ENCODE assay signal across 9 cellular contexts in genomic region chr6:39530201-39530759, GRCh38.
DNase-seq lines count a peak whose midpoint lies in the region; ATAC-seq, FAIRE-seq and TF ChIP-seq lines count a peak whose summit lies in the region.
"Had no signal": no experiment of that assay in that cellular context is flagged by ENCODE, and none has a peak within 500 bp of the region (broad histone marks: within the 10 kb centered on the region; RNA-seq: fewer than 3 reads in every experiment).

No MANE protein-coding gene starts in this region.

- peak overlapping the region; percentile 39; the same call in 1 of the 2 replicates for H3K4me2 ChIP-seq in GM12878 (ENCODE audit: control insufficient read depth, insufficient read depth)

- H3K4me1 ChIP-seq in ACC112 (ENCODE audit: control insufficient read depth, insufficient read depth, low read length, unreplicated experiment) (peaks cover 3% of the 10 kb centered on the region), GM12878 (ENCODE audit: control insufficient read depth, insufficient read depth, low read length) (peaks cover 9% of the 10 kb centered on the region), thyroid gland (peaks cover 3 to 12% of the 10 kb centered on the region in 2 donors), breast epithelium (peaks cover 0 to 3% of the 10 kb centered on the region in 2 donors)

- H4K20me1 ChIP-seq in GM12878 (ENCODE audit: control insufficient read depth, insufficient read depth): no peaks in the 10 kb centered on the region

- DNase-seq in GM12878 (ENCODE audit: low read depth, low spot score) (peak; percentile 94), thyroid gland (peak; percentile 28 to 56), cerebellar nuclear complex (lab: John Stamatoyannopoulos, UW) (no peak), breast epithelium (ENCODE audit: low spot score in 2 of 2) (no peak), SKM-1 treated with dmso at 0.1 percent for 144 hours (lab: John Stamatoyannopoulos, UW; ENCODE audit: unreplicated experiment) (no peak)

- TF ChIP-seq RAD21 in GM12878 (IDR thresholded peaks at IDR 0.05; ENCODE audit: insufficient read depth, low read depth, low read length): no peak

- in situ Hi-C loops in GM12878 (cut with MboI): no loop called here

- TF ChIP-seq CTCF in GM12878 (IDR thresholded peaks at IDR 0.05 in 2 of 3, conservative IDR thresholded peaks at IDR 0.05 in 1 of 3; ENCODE audit: control insufficient read depth in 2 of 3, extremely low read depth in 1 of 3, insufficient read depth in 1 of 3, low read depth in 3 of 3, low read length in 3 of 3) (no peak), thyroid gland (IDR thresholded peaks at IDR 0.05) (no peak), breast epithelium (IDR thresholded peaks at IDR 0.05) (no peak)

- FAIRE-seq in GM12878 (lab: Jason Lieb, UNC): peak; percentile 95
- FAIRE-seq: colon had no signal

- SMC1A ChIA-PET in GM12878 (lab: Charles Lee; ENCODE audit: uncharacterized antibody, unreplicated experiment): interaction anchor here (0.8 to 3.3 kb wide), 7 partner anchors 63 to 169 kb away, joined by 3 to 19 read pairs (median 3); no protein-coding TSS in a partner anchor

- H3K9ac ChIP-seq in GM12878 (ENCODE audit: control insufficient read depth, insufficient read depth, low read length): no peak overlapping the region

- H3K36me3 ChIP-seq in ACC112 (ENCODE audit: insufficient read depth, low read length) (no peaks in the 10 kb centered on the region), GM12878 (ENCODE audit: control insufficient read depth in 2 of 2, insufficient read depth in 2 of 2, low read length in 1 of 2) (no peaks in the 10 kb centered on the region), thyroid gland (no peaks in the 10 kb centered on the region), breast epithelium (no peaks in the 10 kb centered on the region)

- H3K9me3 ChIP-seq in GM12878 (replicated peaks; ENCODE audit: control insufficient read depth, insufficient read depth, low read length) (peaks cover 2% of the 10 kb centered on the region; the same call in 1 of the 3 replicates), thyroid gland (no peaks in the 10 kb centered on the region), breast epithelium (no peaks in the 10 kb centered on the region)

- POLR2A ChIA-PET in GM12878 (lab: Charles Lee): interaction anchor here (0.7 kb wide), 1 partner anchor 19 kb away, joined by 3 read pairs; no protein-coding TSS in a partner anchor

- no TSS peak for BruUV-seq in GM12878 (replicated peaks; lab: Mats Ljungman, UMichigan)

- peak overlapping the region; percentile 51 for H3K4me3 ChIP-seq in ACC112 (ENCODE audit: low read depth, low read length)
- H3K4me3 ChIP-seq in GM12878: 0 out of 2 replicates have a peak overlapping the region, but pooled peaks have one; percentile 9
- H3K4me3 ChIP-seq in thyroid gland (replicated peaks in 1 of 3): peak overlapping the region in 1 of 3 donors; percentile 28
- peak overlapping the region in 1 of 3 donors; percentile 41 for H3K4me3 ChIP-seq in breast epithelium

- TF ChIP-seq EP300 in GM12878 (IDR thresholded peaks at IDR 0.05; ENCODE audit: borderline replicate concordance in 1 of 2, control insufficient read depth in 1 of 2, low read depth in 2 of 2, low read length in 2 of 2): peak; percentile 84 to 94

- H3K79me2 ChIP-seq in ACC112 (ENCODE audit: control insufficient read depth, insufficient read depth, low read length, unreplicated experiment) (no peaks in the 10 kb centered on the region), GM12878 (ENCODE audit: control insufficient read depth, insufficient read depth, low read length) (no peaks in the 10 kb centered on the region)

- CTCF ChIA-PET in GM12878 (lab: Yijun Ruan, JAX): interaction anchor here (0.8 to 1.2 kb wide), 2 partner anchors 78 to 81 kb away, joined by 3 read pairs; no protein-coding TSS in a partner anchor

- ATAC-seq in GM19025 (IDR thresholded peaks at IDR 0.05; ENCODE audit: low read depth, unreplicated experiment) (peak; percentile 93), HG03095 (IDR thresholded peaks at IDR 0.05; ENCODE audit: unreplicated experiment) (peak; percentile 96), GM12878 (peak; percentile 97)

- H2AFZ ChIP-seq in ACC112 (ENCODE audit: low read length, unreplicated experiment) (peak overlapping the region; percentile 20), GM12878 (ENCODE audit: control insufficient read depth, low read depth, low read length) (peak overlapping the region; percentile 2; the same call in 1 of the 2 replicates)

- RAD21 ChIA-PET in GM12878 (lab: Charles Lee; ENCODE audit: unreplicated experiment): interaction anchor here (1.0 kb wide), 1 partner anchor 85 kb away, joined by 3 read pairs; no protein-coding TSS in a partner anchor

- H3K27ac ChIP-seq in ACC112 (ENCODE audit: low read depth, low read length) (no peak overlapping the region), GM12878 (ENCODE audit: control insufficient read depth, insufficient read depth) (peak overlapping the region; percentile 44; the same call in 1 of the 2 replicates), thyroid gland (peak overlapping the region; percentile 37 to 55 (median 40)), breast epithelium (peak overlapping the region in 1 of 2 donors; percentile 43)

- H3K27me3 ChIP-seq in ACC112 (ENCODE audit: insufficient read depth, low read length) (no peaks in the 10 kb centered on the region), GM12878 (replicated peaks in 1 of 2; ENCODE audit: control insufficient read depth in 2 of 2, insufficient read depth in 2 of 2, low read length in 1 of 2) (no peaks in the 10 kb centered on the region), thyroid gland (no peaks in the 10 kb centered on the region), breast epithelium (no peaks in the 10 kb centered on the region)

- intact Hi-C loops in GM12878 (cut with micrococcal nuclease; ENCODE audit: unreplicated experiment) (loop anchor here (2.0 to 5.0 kb wide), 2 partner anchors 79 to 117 kb away; no protein-coding TSS in a partner anchor), thyroid gland (cut with DNase I) (no loop called here), breast epithelium (cut with DNase I; ENCODE audit: low total_unique reads) (no loop called here)

- WGBS in GM12878 (ENCODE audit: insufficient coverage, insufficient replicate concordance, low lambda C conversion rate, missing lambda C conversion rate): 5% methylated on average over 4 of the region's 4 CpGs
- WGBS in thyroid gland, 2 donors: 12 to 28% methylated on average over 4 of the region's 4 CpGs

- TF ChIP-seq POLR2A in GM12878 (IDR thresholded peaks at IDR 0.05; ENCODE audit: low read depth, low read length): no peak
- TF ChIP-seq POLR2A in thyroid gland (IDR thresholded peaks at IDR 0.05): no peak
- no peak for TF ChIP-seq POLR2A in breast epithelium (IDR thresholded peaks at IDR 0.05)

TF ChIP-seq in GM12878, 131 proteins besides CTCF, POLR2A, EP300 and RAD21 (continues in another document):
- peak; percentile 92 to 95 for TF ChIP-seq IKZF2 (IDR thresholded peaks at IDR 0.05)
- peak; percentile 70 for TF ChIP-seq SMARCA5 (IDR thresholded peaks at IDR 0.05)
- peak; percentile 93 for TF ChIP-seq SKIL (IDR thresholded peaks at IDR 0.05; ENCODE audit: low read depth, poor library complexity, severe bottlenecking)
- no peak; the same call in 1 of the 2 replicates for TF ChIP-seq BACH1 (IDR thresholded peaks at IDR 0.05; ENCODE audit: borderline replicate concordance)
- TF ChIP-seq PAX5 (IDR thresholded peaks at IDR 0.05; ENCODE audit: borderline replicate concordance, low read depth, low read length): peak; percentile 73; the same call in 1 of the 2 replicates
- peak; percentile 62; the same call in 1 of the 2 replicates for TF ChIP-seq ZNF217 (IDR thresholded peaks at IDR 0.05)
- peak; percentile 80 to 98; a peak in 3 of 4 replicates for TF ChIP-seq CEBPB (IDR thresholded peaks at IDR 0.05; ENCODE audit: borderline replicate concordance in 1 of 2, low read depth in 2 of 2, low read length in 2 of 2)
- TF ChIP-seq ATF3 (IDR thresholded peaks at IDR 0.05; ENCODE audit: borderline replicate concordance, extremely low read depth, low read depth, low read length): no peak
- peak; percentile 79 for TF ChIP-seq BCL11A (IDR thresholded peaks at IDR 0.05; ENCODE audit: low read depth, low read length)
- TF ChIP-seq E4F1 (IDR thresholded peaks at IDR 0.05; ENCODE audit: borderline replicate concordance, partially characterized antibody): no peak

Comparison
In these comparisons a context has a peak if more than half of its experiments do, and no peak if none do; other contexts are left out.
1. DNase-seq: peak in GM12878 (single experiment) and thyroid gland (2 of 2); none in cerebellar nuclear complex (0 of 2), breast epithelium (0 of 2) and SKM-1 treated with dmso at 0.1 percent for 144 hours (single experiment).
2. Peak in every context shown above with its lines, with median percentiles within 50 percentile points of each other: ATAC-seq.